ENCODE assay signal across 11 cellular contexts in the genomic region with DNA sequence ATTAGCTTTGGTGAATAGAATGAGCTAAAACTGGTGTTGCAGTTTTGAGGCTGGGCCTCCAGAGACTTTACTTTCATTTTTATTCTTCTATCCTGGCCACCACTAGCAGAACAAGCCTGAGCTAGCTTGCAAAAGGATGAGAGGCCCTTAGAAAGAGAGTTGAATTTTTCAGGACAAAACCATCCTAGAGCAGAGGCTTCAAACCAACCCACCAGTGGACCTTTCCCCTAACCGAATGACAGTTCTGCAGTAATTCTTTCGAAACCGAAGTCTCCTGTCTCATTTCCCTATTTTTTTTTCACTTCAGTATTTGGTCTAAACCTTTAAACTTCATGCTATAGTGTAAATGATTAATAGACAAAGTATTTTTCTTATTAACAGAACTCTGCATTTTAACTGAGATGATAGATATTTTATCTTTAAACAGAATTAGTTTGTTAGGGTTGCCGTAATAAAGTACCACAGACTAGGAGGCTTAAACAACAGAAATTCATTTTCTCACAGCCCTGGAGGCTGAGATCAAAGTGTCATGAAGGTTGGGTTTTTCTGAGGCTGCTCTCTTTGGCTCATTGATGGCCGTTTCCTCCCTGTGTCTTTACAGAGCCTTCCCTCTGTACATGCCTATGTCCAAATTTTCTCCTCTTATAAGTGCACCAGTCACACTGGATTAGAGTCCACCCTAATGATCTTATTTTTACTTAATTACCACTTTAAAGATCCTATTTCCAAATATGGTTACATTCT.
A peak's percentile ranks its signal among the peaks of the same experiment; 100 is the strongest.
DNase-seq lines count a peak whose midpoint lies in the region; ATAC-seq, FAIRE-seq and TF ChIP-seq lines count a peak whose summit lies in the region.
"Had no signal": no experiment of that assay in that cellular context is flagged by ENCODE, and none has a peak within 500 bp of the region (broad histone marks: within the 10 kb centered on the region; RNA-seq: fewer than 3 reads in every experiment).

No MANE protein-coding gene starts in this region.

- no peaks in the 10 kb centered on the region for H3K9me3 ChIP-seq in upper lobe of right lung
- H3K9me3 ChIP-seq in left lung: no peaks in the 10 kb centered on the region
- H3K9me3 ChIP-seq: ascending aorta, prostate gland had no signal

- no peaks in the 10 kb centered on the region for H3K36me3 ChIP-seq in upper lobe of right lung
- H3K36me3 ChIP-seq in left lung: no peaks in the 10 kb centered on the region
- H3K36me3 ChIP-seq: ascending aorta, prostate gland had no signal

- H3K36me3 Mint-ChIP-seq in activated T-helper 2 cell treated with anti-CD3 and anti-CD28 coated beads, Interferon-gamma antibody, Interleukin-2, Interleukin-4, amounts not matched to agents 10 μg/mL and 5 μg/mL and 100 μg/mL, durations not matched to agents 14 hours and 24 hours and 36 hours (ENCODE audit: low read depth): no peaks in the 10 kb centered on the region

- peak; percentile 89 for ATAC-seq in HG02759 (IDR thresholded peaks at IDR 0.05; ENCODE audit: unreplicated experiment)
- peak; percentile 61 for ATAC-seq in HG03521 (IDR thresholded peaks at IDR 0.05; ENCODE audit: unreplicated experiment)
- peak; percentile 61 for ATAC-seq in upper lobe of right lung
- no peak for ATAC-seq in left lung
- ATAC-seq: left colon had no signal

- DNase-seq in GM19238 (ENCODE audit: insufficient read length, low spot score) (peak; percentile 17), upper lobe of right lung (no peak), left lung (no peak), frontal cortex (ENCODE audit: low spot score in 2 of 2) (no peak)
- DNase-seq in activated T-helper 2 cell treated with anti-CD3 and anti-CD28 coated beads, Interferon-gamma antibody, Interleukin-2, Interleukin-4, amounts not matched to agents 10 μg/mL and 5 μg/mL and 100 μg/mL, durations not matched to agents 14 hours and 24 hours and 36 hours (ENCODE audit: low spot score): no peak
- DNase-seq: left colon, NCI-H187 treated with DMSO at 0.1 percent for 48 hours had no signal

- no peak for TF ChIP-seq CTCF in upper lobe of right lung (IDR thresholded peaks at IDR 0.05)
- no peak for TF ChIP-seq CTCF in left lung (IDR thresholded peaks at IDR 0.05)

- peaks cover 2% of the 10 kb centered on the region for H3K27me3 Mint-ChIP-seq in activated T-helper 2 cell treated with anti-CD3 and anti-CD28 coated beads, Interferon-gamma antibody, Interleukin-2, Interleukin-4, amounts not matched to agents 10 μg/mL and 5 μg/mL and 100 μg/mL, durations not matched to agents 14 hours and 24 hours and 36 hours (ENCODE audit: low read depth)

- no peak overlapping the region for H3K4me3 ChIP-seq in upper lobe of right lung
- no peak overlapping the region for H3K4me3 ChIP-seq in left lung
- H3K4me3 ChIP-seq: ascending aorta, prostate gland had no signal

- no peak overlapping the region for H3K4me3 Mint-ChIP-seq in activated T-helper 2 cell treated with anti-CD3 and anti-CD28 coated beads, Interferon-gamma antibody, Interleukin-2, Interleukin-4, amounts not matched to agents 10 μg/mL and 5 μg/mL and 100 μg/mL, durations not matched to agents 14 hours and 24 hours and 36 hours (ENCODE audit: low read depth)

- no peak overlapping the region for H3K27ac ChIP-seq in upper lobe of right lung
- H3K27ac ChIP-seq in left lung: no peak overlapping the region
- H3K27ac ChIP-seq: ascending aorta, prostate gland had no signal

- H3K4me1 ChIP-seq in upper lobe of right lung: no peaks in the 10 kb centered on the region
- no peaks in the 10 kb centered on the region for H3K4me1 ChIP-seq in left lung
- H3K4me1 ChIP-seq: ascending aorta, prostate gland had no signal

- H3K4me1 Mint-ChIP-seq in activated T-helper 2 cell treated with anti-CD3 and anti-CD28 coated beads, Interferon-gamma antibody, Interleukin-2, Interleukin-4, amounts not matched to agents 10 μg/mL and 5 μg/mL and 100 μg/mL, durations not matched to agents 14 hours and 24 hours and 36 hours (ENCODE audit: low read depth): no peaks in the 10 kb centered on the region

- H3K27ac Mint-ChIP-seq in activated T-helper 2 cell treated with anti-CD3 and anti-CD28 coated beads, Interferon-gamma antibody, Interleukin-2, Interleukin-4, amounts not matched to agents 10 μg/mL and 5 μg/mL and 100 μg/mL, durations not matched to agents 14 hours and 24 hours and 36 hours: no peak overlapping the region

- intact Hi-C loops in upper lobe of right lung (cut with DNase I) (no loop called here), left lung (cut with DNase I) (no loop called here)
- intact Hi-C loops in activated T-helper 2 cell treated with anti-CD3 and anti-CD28 coated beads, Interferon-gamma antibody, Interleukin-2, Interleukin-4, amounts not matched to agents 10 μg/mL and 5 μg/mL and 100 μg/mL, durations not matched to agents 14 hours and 24 hours and 36 hours (cut with micrococcal nuclease): no loop called here

- H3K9me3 Mint-ChIP-seq in activated T-helper 2 cell treated with anti-CD3 and anti-CD28 coated beads, Interferon-gamma antibody, Interleukin-2, Interleukin-4, amounts not matched to agents 10 μg/mL and 5 μg/mL and 100 μg/mL, durations not matched to agents 14 hours and 24 hours and 36 hours: no peaks in the 10 kb centered on the region

- H3K27me3 ChIP-seq in upper lobe of right lung (no peaks in the 10 kb centered on the region), left lung (no peaks in the 10 kb centered on the region)
- H3K27me3 ChIP-seq: ascending aorta had no signal

- no peak for FAIRE-seq in frontal cortex (lab: Jason Lieb, UNC)
